Comparison of ENCODE assay signal across 2 cellular contexts in the genomic region with DNA sequence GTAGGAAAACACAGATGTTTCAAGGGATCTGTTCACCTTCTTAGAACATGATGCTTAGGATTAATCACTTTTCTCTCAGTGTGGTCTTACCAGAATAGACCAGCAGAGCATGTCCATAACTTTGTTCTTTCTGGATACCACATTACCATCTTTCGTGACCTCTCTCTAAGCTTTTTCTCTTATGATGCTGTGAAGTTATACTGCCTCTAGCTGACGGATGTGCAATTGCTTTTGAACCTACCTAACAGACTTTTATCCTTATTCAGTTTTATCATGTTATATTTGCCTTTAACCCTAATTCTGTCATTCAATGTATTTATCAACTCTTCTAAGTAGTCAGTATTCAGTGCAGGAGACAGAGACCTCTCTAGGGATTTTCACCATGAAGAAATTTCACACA.
TF ChIP-seq lines count a peak whose summit lies in the region.

No MANE protein-coding gene starts in this region.

TF ChIP-seq in SK-N-SH, 30 proteins besides CTCF, POLR2A, EP300 and RAD21 (continued from another document):
- TF ChIP-seq, protein P1, sequence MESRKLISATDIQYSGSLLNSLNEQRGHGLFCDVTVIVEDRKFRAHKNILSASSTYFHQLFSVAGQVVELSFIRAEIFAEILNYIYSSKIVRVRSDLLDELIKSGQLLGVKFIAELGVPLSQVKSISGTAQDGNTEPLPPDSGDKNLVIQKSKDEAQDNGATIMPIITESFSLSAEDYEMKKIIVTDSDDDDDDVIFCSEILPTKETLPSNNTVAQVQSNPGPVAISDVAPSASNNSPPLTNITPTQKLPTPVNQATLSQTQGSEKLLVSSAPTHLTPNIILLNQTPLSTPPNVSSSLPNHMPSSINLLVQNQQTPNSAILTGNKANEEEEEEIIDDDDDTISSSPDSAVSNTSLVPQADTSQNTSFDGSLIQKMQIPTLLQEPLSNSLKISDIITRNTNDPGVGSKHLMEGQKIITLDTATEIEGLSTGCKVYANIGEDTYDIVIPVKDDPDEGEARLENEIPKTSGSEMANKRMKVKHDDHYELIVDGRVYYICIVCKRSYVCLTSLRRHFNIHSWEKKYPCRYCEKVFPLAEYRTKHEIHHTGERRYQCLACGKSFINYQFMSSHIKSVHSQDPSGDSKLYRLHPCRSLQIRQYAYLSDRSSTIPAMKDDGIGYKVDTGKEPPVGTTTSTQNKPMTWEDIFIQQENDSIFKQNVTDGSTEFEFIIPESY (IDR thresholded peaks at IDR 0.05; ENCODE audit: borderline replicate concordance, low read depth), result no peak
- no peak for TF ChIP-seq GABPA (IDR thresholded peaks at IDR 0.05; ENCODE audit: low read depth)

TF ChIP-seq in SK-N-SH treated with all-trans-retinoic acid at 6 μM for 48 hours, 23 proteins besides CTCF, POLR2A, EP300 and RAD21 (continued from another document):
- TF ChIP-seq, protein P2, sequence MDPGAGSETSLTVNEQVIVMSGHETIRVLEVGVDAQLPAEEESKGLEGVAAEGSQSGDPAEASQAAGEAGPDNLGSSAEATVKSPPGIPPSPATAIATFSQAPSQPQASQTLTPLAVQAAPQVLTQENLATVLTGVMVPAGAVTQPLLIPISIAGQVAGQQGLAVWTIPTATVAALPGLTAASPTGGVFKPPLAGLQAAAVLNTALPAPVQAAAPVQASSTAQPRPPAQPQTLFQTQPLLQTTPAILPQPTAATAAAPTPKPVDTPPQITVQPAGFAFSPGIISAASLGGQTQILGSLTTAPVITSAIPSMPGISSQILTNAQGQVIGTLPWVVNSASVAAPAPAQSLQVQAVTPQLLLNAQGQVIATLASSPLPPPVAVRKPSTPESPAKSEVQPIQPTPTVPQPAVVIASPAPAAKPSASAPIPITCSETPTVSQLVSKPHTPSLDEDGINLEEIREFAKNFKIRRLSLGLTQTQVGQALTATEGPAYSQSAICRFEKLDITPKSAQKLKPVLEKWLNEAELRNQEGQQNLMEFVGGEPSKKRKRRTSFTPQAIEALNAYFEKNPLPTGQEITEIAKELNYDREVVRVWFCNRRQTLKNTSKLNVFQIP (CRISPR knock-in tag; IDR thresholded peaks at IDR 0.05; ENCODE audit: borderline replicate concordance, low read depth), result no peak
- TF ChIP-seq ARNTL (CRISPR knock-in tag; IDR thresholded peaks at IDR 0.05; ENCODE audit: borderline replicate concordance, low read depth) (no peak), ESRRG (CRISPR knock-in tag; IDR thresholded peaks at IDR 0.05) (no peak), RARB (CRISPR knock-in tag; IDR thresholded peaks at IDR 0.05) (no peak), TOX (CRISPR knock-in tag; IDR thresholded peaks at IDR 0.05; ENCODE audit: borderline replicate concordance) (no peak), PPARA (CRISPR knock-in tag; IDR thresholded peaks at IDR 0.05; ENCODE audit: borderline replicate concordance) (no peak), ZNF70 (CRISPR knock-in tag; IDR thresholded peaks at IDR 0.05) (no peak), TCF4 (CRISPR knock-in tag; IDR thresholded peaks at IDR 0.05; ENCODE audit: borderline replicate concordance) (no peak)
- TF ChIP-seq, protein P3, sequence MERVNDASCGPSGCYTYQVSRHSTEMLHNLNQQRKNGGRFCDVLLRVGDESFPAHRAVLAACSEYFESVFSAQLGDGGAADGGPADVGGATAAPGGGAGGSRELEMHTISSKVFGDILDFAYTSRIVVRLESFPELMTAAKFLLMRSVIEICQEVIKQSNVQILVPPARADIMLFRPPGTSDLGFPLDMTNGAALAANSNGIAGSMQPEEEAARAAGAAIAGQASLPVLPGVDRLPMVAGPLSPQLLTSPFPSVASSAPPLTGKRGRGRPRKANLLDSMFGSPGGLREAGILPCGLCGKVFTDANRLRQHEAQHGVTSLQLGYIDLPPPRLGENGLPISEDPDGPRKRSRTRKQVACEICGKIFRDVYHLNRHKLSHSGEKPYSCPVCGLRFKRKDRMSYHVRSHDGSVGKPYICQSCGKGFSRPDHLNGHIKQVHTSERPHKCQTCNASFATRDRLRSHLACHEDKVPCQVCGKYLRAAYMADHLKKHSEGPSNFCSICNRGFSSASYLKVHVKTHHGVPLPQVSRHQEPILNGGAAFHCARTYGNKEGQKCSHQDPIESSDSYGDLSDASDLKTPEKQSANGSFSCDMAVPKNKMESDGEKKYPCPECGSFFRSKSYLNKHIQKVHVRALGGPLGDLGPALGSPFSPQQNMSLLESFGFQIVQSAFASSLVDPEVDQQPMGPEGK (CRISPR knock-in tag; IDR thresholded peaks at IDR 0.05; ENCODE audit: borderline replicate concordance), result no peak
- TF ChIP-seq, protein P4, sequence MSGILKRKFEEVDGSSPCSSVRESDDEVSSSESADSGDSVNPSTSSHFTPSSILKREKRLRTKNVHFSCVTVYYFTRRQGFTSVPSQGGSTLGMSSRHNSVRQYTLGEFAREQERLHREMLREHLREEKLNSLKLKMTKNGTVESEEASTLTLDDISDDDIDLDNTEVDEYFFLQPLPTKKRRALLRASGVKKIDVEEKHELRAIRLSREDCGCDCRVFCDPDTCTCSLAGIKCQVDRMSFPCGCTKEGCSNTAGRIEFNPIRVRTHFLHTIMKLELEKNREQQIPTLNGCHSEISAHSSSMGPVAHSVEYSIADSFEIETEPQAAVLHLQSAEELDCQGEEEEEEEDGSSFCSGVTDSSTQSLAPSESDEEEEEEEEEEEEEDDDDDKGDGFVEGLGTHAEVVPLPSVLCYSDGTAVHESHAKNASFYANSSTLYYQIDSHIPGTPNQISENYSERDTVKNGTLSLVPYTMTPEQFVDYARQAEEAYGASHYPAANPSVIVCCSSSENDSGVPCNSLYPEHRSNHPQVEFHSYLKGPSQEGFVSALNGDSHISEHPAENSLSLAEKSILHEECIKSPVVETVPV (CRISPR knock-in tag; IDR thresholded peaks at IDR 0.05), result no peak
- TF ChIP-seq, protein P5, sequence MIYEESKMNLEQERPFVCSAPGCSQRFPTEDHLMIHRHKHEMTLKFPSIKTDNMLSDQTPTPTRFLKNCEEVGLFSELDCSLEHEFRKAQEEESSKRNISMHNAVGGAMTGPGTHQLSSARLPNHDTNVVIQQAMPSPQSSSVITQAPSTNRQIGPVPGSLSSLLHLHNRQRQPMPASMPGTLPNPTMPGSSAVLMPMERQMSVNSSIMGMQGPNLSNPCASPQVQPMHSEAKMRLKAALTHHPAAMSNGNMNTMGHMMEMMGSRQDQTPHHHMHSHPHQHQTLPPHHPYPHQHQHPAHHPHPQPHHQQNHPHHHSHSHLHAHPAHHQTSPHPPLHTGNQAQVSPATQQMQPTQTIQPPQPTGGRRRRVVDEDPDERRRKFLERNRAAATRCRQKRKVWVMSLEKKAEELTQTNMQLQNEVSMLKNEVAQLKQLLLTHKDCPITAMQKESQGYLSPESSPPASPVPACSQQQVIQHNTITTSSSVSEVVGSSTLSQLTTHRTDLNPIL (CRISPR knock-in tag; IDR thresholded peaks at IDR 0.05; ENCODE audit: low read depth), result no peak
